22 cellular contexts compared by ENCODE assay signal in the genomic region with DNA sequence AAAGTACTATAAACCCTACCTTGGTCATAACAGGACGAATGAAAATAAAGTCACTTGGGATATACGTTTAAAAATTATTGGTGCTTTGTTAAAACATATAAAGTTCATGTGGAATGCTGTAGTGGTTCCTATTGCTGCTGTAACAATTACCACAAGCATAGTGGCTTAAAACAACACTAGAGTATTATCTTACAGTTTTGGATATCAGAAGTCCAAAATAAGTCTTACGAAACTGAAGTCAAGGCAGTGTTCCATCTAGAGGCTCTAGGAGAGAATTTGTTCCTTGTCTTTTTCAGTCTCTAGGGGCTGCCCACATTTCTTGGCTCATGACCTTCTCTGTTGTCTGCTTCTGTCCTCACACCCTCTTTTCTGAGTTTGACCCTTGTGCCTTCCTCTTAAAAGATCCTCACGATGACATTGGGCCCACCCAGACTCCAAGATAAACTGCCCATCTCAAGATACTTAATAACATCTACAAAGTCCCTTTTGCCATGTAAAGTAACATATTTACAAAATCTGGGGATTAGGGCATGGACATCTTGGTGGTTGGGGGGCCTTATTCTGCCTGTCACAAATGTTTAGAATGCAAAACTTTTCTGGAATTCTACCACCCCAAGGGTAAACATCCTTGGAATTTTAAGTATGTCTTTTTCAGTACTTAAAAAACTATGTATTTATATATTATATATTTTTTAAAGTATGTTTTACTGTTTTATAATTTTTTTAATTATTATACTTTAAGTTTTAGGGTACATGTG.
DNase-seq lines count a peak whose midpoint lies in the region; ATAC-seq, FAIRE-seq and TF ChIP-seq lines count a peak whose summit lies in the region.
"Had no signal": no experiment of that assay in that cellular context is flagged by ENCODE, and none has a peak within 500 bp of the region (broad histone marks: within the 10 kb centered on the region; RNA-seq: fewer than 3 reads in every experiment).

No MANE protein-coding gene starts in this region.

- H3K27me3 ChIP-seq in astrocyte (ENCODE audit: insufficient read depth, low read length) = no peaks in the 10 kb centered on the region
- H3K27me3 ChIP-seq: BLaER1 treated with 17β-estradiol and CSF1 and Interleukin-3, amounts not matched to agents 10 nM and 100 nM had no signal

- H3K36me3 Mint-ChIP-seq in astrocyte (ENCODE audit: low read depth, unreplicated experiment) (no peaks in the 10 kb centered on the region), type B pancreatic cell (no peaks in the 10 kb centered on the region)
- H3K36me3 Mint-ChIP-seq in activated naive CD4-positive, alpha-beta T cell treated with anti-CD3 and anti-CD28 coated beads for 36 hours (ENCODE audit: low read depth) = no peaks in the 10 kb centered on the region
- H3K36me3 Mint-ChIP-seq: CD8-positive, alpha-beta T cell had no signal

- TF ChIP-seq CTCF in astrocyte (IDR thresholded peaks at IDR 0.05; ENCODE audit: insufficient read depth, low read depth, low read length) (no peak), fibroblast of the aortic adventitia (IDR thresholded peaks at IDR 0.05; ENCODE audit: insufficient read depth, low read length) (no peak), type B pancreatic cell (conservative IDR thresholded peaks at IDR 0.05) (no peak)

- no peaks in the 10 kb centered on the region for H3K4me1 ChIP-seq in astrocyte (ENCODE audit: insufficient read depth, low read length)

- H3K4me2 ChIP-seq in astrocyte (ENCODE audit: low read length) = no peak overlapping the region
- H3K4me2 ChIP-seq: BLaER1 treated with 17β-estradiol and CSF1 and Interleukin-3, amounts not matched to agents 10 nM and 100 nM; KMS-11 had no signal

- no peaks in the 10 kb centered on the region for H3K9me3 ChIP-seq in astrocyte (ENCODE audit: insufficient read depth, low read depth, low read length)
- H3K9me3 ChIP-seq: BLaER1 treated with 17β-estradiol and CSF1 and Interleukin-3, amounts not matched to agents 10 nM and 100 nM had no signal

- CTCF ChIA-PET in activated naive CD4-positive, alpha-beta T cell treated with anti-CD3 and anti-CD28 coated beads for 36 hours (lab: Charles Lee) = no interaction called here

- H3K9me3 Mint-ChIP-seq in astrocyte (ENCODE audit: unreplicated experiment) = no peaks in the 10 kb centered on the region
- no peaks in the 10 kb centered on the region for H3K9me3 Mint-ChIP-seq in type B pancreatic cell
- H3K9me3 Mint-ChIP-seq in activated naive CD4-positive, alpha-beta T cell treated with anti-CD3 and anti-CD28 coated beads for 36 hours = no peaks in the 10 kb centered on the region
- H3K9me3 Mint-ChIP-seq: CD8-positive, alpha-beta T cell; HFFc6 had no signal

- no peaks in the 10 kb centered on the region for H4K20me1 ChIP-seq in astrocyte (ENCODE audit: insufficient read depth, low read length)
- H4K20me1 ChIP-seq: BLaER1 treated with 17β-estradiol and CSF1 and Interleukin-3, amounts not matched to agents 10 nM and 100 nM had no signal

- H3K4me3 ChIP-seq in astrocyte (ENCODE audit: insufficient read depth, low read depth, low read length) = no peak overlapping the region
- no peak overlapping the region for H3K4me3 ChIP-seq in fibroblast of the aortic adventitia (ENCODE audit: low read depth, low read length)
- H3K4me3 ChIP-seq: BLaER1 treated with 17β-estradiol and CSF1 and Interleukin-3, amounts not matched to agents 10 nM and 100 nM had no signal

- no peak overlapping the region for H3K9ac ChIP-seq in astrocyte (ENCODE audit: low read length)
- H3K9ac ChIP-seq: BLaER1 treated with 17β-estradiol and CSF1 and Interleukin-3, amounts not matched to agents 10 nM and 100 nM; KMS-11 had no signal

- no peak overlapping the region for H2AFZ ChIP-seq in astrocyte (ENCODE audit: low read depth, low read length)

- intact Hi-C loops in sciatic nerve (cut with DNase I) = no loop called here
- intact Hi-C loops in activated naive CD4-positive, alpha-beta T cell treated with anti-CD3 and anti-CD28 coated beads for 36 hours (cut with micrococcal nuclease) = no loop called here

- no peaks in the 10 kb centered on the region for H3K36me3 ChIP-seq in astrocyte (ENCODE audit: insufficient read depth, low read length)
- H3K36me3 ChIP-seq: BLaER1 treated with 17β-estradiol and CSF1 and Interleukin-3, amounts not matched to agents 10 nM and 100 nM had no signal

- no peaks in the 10 kb centered on the region for H3K79me2 ChIP-seq in astrocyte (ENCODE audit: insufficient read depth, low read length)

- H3K27ac Mint-ChIP-seq in astrocyte (ENCODE audit: unreplicated experiment) = no peak overlapping the region
- no peak overlapping the region for H3K27ac Mint-ChIP-seq in type B pancreatic cell
- no peak overlapping the region for H3K27ac Mint-ChIP-seq in activated naive CD4-positive, alpha-beta T cell treated with anti-CD3 and anti-CD28 coated beads for 36 hours
- H3K27ac Mint-ChIP-seq: CD8-positive, alpha-beta T cell; HFFc6 had no signal

- FAIRE-seq in astrocyte (lab: Jason Lieb, UNC) = peak; percentile 13
- FAIRE-seq: A204.1, GM12892, GM18507, H54 had no signal

- peaks cover 3% of the 10 kb centered on the region for H3K27me3 Mint-ChIP-seq in astrocyte (ENCODE audit: low read depth, unreplicated experiment)
- no peaks in the 10 kb centered on the region for H3K27me3 Mint-ChIP-seq in type B pancreatic cell
- H3K27me3 Mint-ChIP-seq in activated naive CD4-positive, alpha-beta T cell treated with anti-CD3 and anti-CD28 coated beads for 36 hours (ENCODE audit: low read depth) = peaks cover 5% of the 10 kb centered on the region

- H3K4me1 Mint-ChIP-seq in astrocyte (ENCODE audit: low read depth, unreplicated experiment) = peaks cover 9% of the 10 kb centered on the region
- H3K4me1 Mint-ChIP-seq in type B pancreatic cell (ENCODE audit: unreplicated experiment) = no peaks in the 10 kb centered on the region
- no peaks in the 10 kb centered on the region for H3K4me1 Mint-ChIP-seq in activated naive CD4-positive, alpha-beta T cell treated with anti-CD3 and anti-CD28 coated beads for 36 hours (ENCODE audit: low read depth)

- no peak overlapping the region for H3K27ac ChIP-seq in astrocyte (ENCODE audit: low read depth, low read length)
- H3K27ac ChIP-seq: BLaER1 treated with 17β-estradiol and CSF1 and Interleukin-3, amounts not matched to agents 10 nM and 100 nM; KMS-11 had no signal

- ATAC-seq in sciatic nerve = peak; percentile 32
- ATAC-seq: CD8-positive, alpha-beta T cell; PC-3 had no signal

- peak; percentile 52 for DNase-seq in EL
- no peak for DNase-seq in astrocyte (ENCODE audit: low read depth)
- DNase-seq in fibroblast of the aortic adventitia (ENCODE audit: low read depth) = peak; percentile 21
- DNase-seq in sciatic nerve (ENCODE audit: low spot score) = no peak
- no peak for DNase-seq in type B pancreatic cell (ENCODE audit: extremely low spot score, unreplicated experiment)
- DNase-seq in retina = no peak
- no peak for DNase-seq in activated naive CD4-positive, alpha-beta T cell treated with anti-CD3 and anti-CD28 coated beads for 36 hours
- DNase-seq: Calu3; CD8-positive, alpha-beta T cell; HFFc6; NCI-H1417 treated with DMSO at 0.1 percent for 48 hours; NCI-H187 treated with DMSO at 0.1 percent for 48 hours; NCI-H226; PC-3; RPMI8226; SHP77 treated with DMSO at 0.1 percent for 48 hours had no signal

- H3K4me3 Mint-ChIP-seq in astrocyte (ENCODE audit: unreplicated experiment) (no peak overlapping the region), type B pancreatic cell (no peak overlapping the region)
- no peak overlapping the region for H3K4me3 Mint-ChIP-seq in activated naive CD4-positive, alpha-beta T cell treated with anti-CD3 and anti-CD28 coated beads for 36 hours
- H3K4me3 Mint-ChIP-seq: CD8-positive, alpha-beta T cell; HFFc6 had no signal

Comparison
In these comparisons a context has a peak if more than half of its experiments do, and no peak if none do; other contexts are left out.
1. DNase-seq: peak in EL (single experiment) and fibroblast of the aortic adventitia (single experiment); none in astrocyte (single experiment), sciatic nerve (single experiment), type B pancreatic cell (single experiment), retina (single experiment) and activated naive CD4-positive, alpha-beta T cell treated with anti-CD3 and anti-CD28 coated beads for 36 hours (single experiment).